In genomic region chr2:143181494-143181893, GRCh38 we compare ENCODE assay signal across 25 cellular contexts. TPM values are rescaled to one million over a fixed set of nuclear protein-coding genes. Genes with fewer than 3 reads are reported as not detected.
"Had no signal": no experiment of that assay in that cellular context is flagged by ENCODE, and none has a peak within 500 bp of the region (broad histone marks: within the 10 kb centered on the region; RNA-seq: fewer than 3 reads in every experiment).

No MANE protein-coding gene starts in this region.

- H3K4me1 ChIP-seq: prostate gland, vagina had no signal

- H3K27me3 Mint-ChIP-seq: naive B cell, T-cell, type B pancreatic cell had no signal

- H3K36me3 ChIP-seq: ovary, prostate gland, thoracic aorta, vagina, WERI-Rb-1 had no signal

- H3K27ac ChIP-seq: ovary, prostate gland, thoracic aorta, vagina, WERI-Rb-1 had no signal

- H3K9me3 ChIP-seq: ovary, prostate gland had no signal

- H3K27ac Mint-ChIP-seq: brain, type B pancreatic cell had no signal

- H3K4me3 Mint-ChIP-seq: brain, immature natural killer cell, T-cell, type B pancreatic cell had no signal

- H3K36me3 Mint-ChIP-seq: brain, type B pancreatic cell had no signal

- ATAC-seq: esophagus mucosa, left lobe of liver, T-cell had no signal

- DNase-seq: activated CD4-positive, alpha-beta T cell treated with anti-CD3 and anti-CD28 coated beads for 1 hour; activated CD4-positive, alpha-beta T cell treated with anti-CD3 and anti-CD28 coated beads, Interleukin-2, amount 50 U/mL, for 4 hours; activated gamma-delta T cell; aorta; dermis blood vessel endothelial cell; effector CD8-positive, alpha-beta T cell; foreskin melanocyte; immature natural killer cell; naive B cell; ovary; stimulated activated CD4-positive, alpha-beta T cell treated with anti-CD3 and anti-CD28 coated beads, Interleukin-2, amount 100 ng/mL, for 48 hours; stimulated activated CD8-positive, alpha-beta memory T cell treated with anti-CD3 and anti-CD28 coated beads, Interleukin-4, amount 100 ng/mL, for 48 hours; stimulated activated naive CD4-positive, alpha-beta T cell; T-cell; WERI-Rb-1 had no signal

- H3K27me3 ChIP-seq: ovary, vagina had no signal

- H3K4me3 ChIP-seq: lung, ovary, prostate gland, thoracic aorta, vagina had no signal

RNA-seq across cellular contexts. Expression of gene ARHGAP15, which starts 52.3 kb away (rescaled TPM):
- total RNA-seq: dermis blood vessel endothelial cell, endothelial cell of umbilical vein, kidney epithelial cell had no signal
- polyA plus RNA-seq: endothelial cell of umbilical vein had no signal
